ENCODE assay signal across 1 cellular context in genomic region chr4:122285285-122285684, GRCh38.
TF ChIP-seq lines count a peak whose summit lies in the region.

No MANE protein-coding gene starts in this region.

TF ChIP-seq in K562, 482 proteins besides CTCF, POLR2A, EP300 and RAD21 (continued from another document):
- peak; percentile 84 for TF ChIP-seq FOSL1 (tag; conservative IDR thresholded peaks at IDR 0.05)
- 0 out of 4 replicates have a peak, but pooled peaks of 1 of the 2 experiments have one; percentile 19 for TF ChIP-seq RCOR1 (IDR thresholded peaks at IDR 0.05; ENCODE audit: borderline replicate concordance in 1 of 2, low read depth in 2 of 2, low read length in 2 of 2)
- no peak; the same call in 1 of the 2 replicates for TF ChIP-seq SMARCE1 (IDR thresholded peaks at IDR 0.05)
- TF ChIP-seq CHD1 (IDR thresholded peaks at IDR 0.05; ENCODE audit: low read length), result no peak
- TF ChIP-seq ZNF316 (IDR thresholded peaks at IDR 0.05), result peak; percentile 85
- TF ChIP-seq CBFA2T3 (IDR thresholded peaks at IDR 0.05), result peak; percentile 33; the same call in 1 of the 2 replicates
- TF ChIP-seq ZKSCAN1 (IDR thresholded peaks at IDR 0.05; ENCODE audit: low read depth, low read length), result no peak
- no peak for TF ChIP-seq MEF2A (IDR thresholded peaks at IDR 0.05; ENCODE audit: control insufficient read depth, low read depth, low read length)
- TF ChIP-seq PHB2 (IDR thresholded peaks at IDR 0.05; ENCODE audit: low read depth), result no peak
- no peak for TF ChIP-seq ZNF253 (CRISPR knock-in tag; conservative IDR thresholded peaks at IDR 0.05)
- peak; percentile 61; the same call in 1 of the 2 replicates for TF ChIP-seq MAFK (IDR thresholded peaks at IDR 0.05; ENCODE audit: low read length)
- peak; percentile 81 for TF ChIP-seq DPF2 (IDR thresholded peaks at IDR 0.05)
- TF ChIP-seq SMARCA4 (IDR thresholded peaks at IDR 0.05), result peak; percentile 71
- no peak for TF ChIP-seq ATF1 (CRISPR knock-in tag; IDR thresholded peaks at IDR 0.05)
- no peak for TF ChIP-seq ATF1 (tag; IDR thresholded peaks at IDR 0.05)
- TF ChIP-seq HMBOX1 (IDR thresholded peaks at IDR 0.05), result peak; percentile 59
- no peak for TF ChIP-seq MCM2 (IDR thresholded peaks at IDR 0.05; ENCODE audit: low read depth)
- no peak for TF ChIP-seq ZNF780A (CRISPR knock-in tag; IDR thresholded peaks at IDR 0.05)
- no peak; the same call in 1 of the 2 replicates for TF ChIP-seq PKNOX1 (IDR thresholded peaks at IDR 0.05)
- no peak for TF ChIP-seq CHCHD3 (CRISPR knock-in tag; IDR thresholded peaks at IDR 0.05)
- TF ChIP-seq RNF219 (CRISPR knock-in tag; IDR thresholded peaks at IDR 0.05), result no peak
